Comparison of ENCODE assay signal across 1 cellular context in genomic region chr12:122653291-122653690, GRCh38. TPM values are rescaled to one million over a fixed set of nuclear protein-coding genes. Genes with fewer than 3 reads are reported as not detected.
"Had no signal": no experiment of that assay in that cellular context is flagged by ENCODE, and none has a peak within 500 bp of the region (broad histone marks: within the 10 kb centered on the region; RNA-seq: fewer than 3 reads in every experiment).

No MANE protein-coding gene starts in this region.

RNA-seq across cellular contexts. Expression of gene HCAR2, which starts 49.9 kb away (rescaled TPM):
- total RNA-seq: G401 had no signal
